Comparison of ENCODE assay signal across 10 cellular contexts in genomic region chr6:39088331-39088730, GRCh38. TPM values are rescaled to one million over a fixed set of nuclear protein-coding genes. Genes with fewer than 3 reads are reported as not detected.
DNase-seq lines count a peak whose midpoint lies in the region; ATAC-seq and TF ChIP-seq lines count a peak whose summit lies in the region.
"Had no signal": no experiment of that assay in that cellular context is flagged by ENCODE, and none has a peak within 500 bp of the region (broad histone marks: within the 10 kb centered on the region; RNA-seq: fewer than 3 reads in every experiment).

No MANE protein-coding gene starts in this region.

- H3K9me3 Mint-ChIP-seq in activated CD4-positive, alpha-beta T cell treated with anti-CD3 and anti-CD28 coated beads, Interleukin-2, amount 10 ng/mL, durations not matched to agents 24 days and 14 days = no peaks in the 10 kb centered on the region

- intact Hi-C loops in activated CD4-positive, alpha-beta T cell treated with anti-CD3 and anti-CD28 coated beads, Interleukin-2, amount 10 ng/mL, durations not matched to agents 24 days and 14 days (cut with micrococcal nuclease) = loop anchor here (10.0 kb wide), 1 partner anchor 66 kb away; no protein-coding TSS in a partner anchor
- intact Hi-C loops in PC-3 (cut with micrococcal nuclease) = no loop called here

- H2AFZ ChIP-seq in PC-3 (ENCODE audit: low read length) = no peak overlapping the region

- no peaks in the 10 kb centered on the region for H3K36me3 Mint-ChIP-seq in activated CD4-positive, alpha-beta T cell treated with anti-CD3 and anti-CD28 coated beads, Interleukin-2, amount 10 ng/mL, durations not matched to agents 24 days and 14 days (ENCODE audit: low read depth)

- peak; percentile 58; the same call in 1 of the 2 replicates for ATAC-seq in PC-3
- no peak for ATAC-seq in GM18867 (IDR thresholded peaks at IDR 0.05; ENCODE audit: unreplicated experiment)
- no peak for ATAC-seq in GM21576 (IDR thresholded peaks at IDR 0.05; ENCODE audit: unreplicated experiment)

- H3K27ac ChIP-seq in PC-3 (ENCODE audit: low read length) = no peak overlapping the region
- H3K27ac ChIP-seq: neutrophil had no signal

- no peaks in the 10 kb centered on the region for H3K9me3 ChIP-seq in PC-3 (ENCODE audit: low read length)
- H3K9me3 ChIP-seq: neutrophil had no signal

- TF ChIP-seq CTCF in PC-3 (conservative IDR thresholded peaks at IDR 0.05; ENCODE audit: low read depth, low read length) (peak; percentile 38), fibroblast of pulmonary artery (IDR thresholded peaks at IDR 0.05; ENCODE audit: low read length, missing control alignments) (peak; percentile 62)

- H3K9ac ChIP-seq in PC-3 (ENCODE audit: low read length) = no peak overlapping the region

- no peak overlapping the region for H3K4me3 ChIP-seq in PC-3 (ENCODE audit: low read length)
- no peak overlapping the region for H3K4me3 ChIP-seq in fibroblast of pulmonary artery (replicated peaks; ENCODE audit: low read depth, low read length)

- CTCF ChIA-PET in PC-3 (lab: Charles Lee) = no interaction called here

- H3K79me2 ChIP-seq in PC-3 (ENCODE audit: low read length) = no peaks in the 10 kb centered on the region

- POLR2A ChIA-PET in PC-3 (lab: Charles Lee; ENCODE audit: unreplicated experiment) = no interaction called here

- H3K27me3 Mint-ChIP-seq in activated CD4-positive, alpha-beta T cell treated with anti-CD3 and anti-CD28 coated beads, Interleukin-2, amount 10 ng/mL, durations not matched to agents 24 days and 14 days = peaks cover 63% of the 10 kb centered on the region

- DNase-seq in activated CD4-positive, alpha-beta T cell treated with anti-CD3 and anti-CD28 coated beads, Interleukin-2, amount 10 ng/mL, durations not matched to agents 24 days and 14 days = peak; percentile 69
- no peak for DNase-seq in activated CD4-positive, alpha-beta T cell treated with anti-CD3 and anti-CD28 coated beads, Interleukin-2, amount 50 U/mL, for 4 hours
- DNase-seq in PC-3 (peak; percentile 45), fibroblast of pulmonary artery (ENCODE audit: low read depth) (peak; percentile 74), non-pigmented ciliary epithelial cell (ENCODE audit: low read depth) (peak; percentile 17), occipital lobe (lab: John Stamatoyannopoulos, UW) (no peak)

- H3K4me3 Mint-ChIP-seq in activated CD4-positive, alpha-beta T cell treated with anti-CD3 and anti-CD28 coated beads, Interleukin-2, amount 10 ng/mL, durations not matched to agents 24 days and 14 days = no peak overlapping the region

- H3K4me1 ChIP-seq in PC-3 (ENCODE audit: insufficient read depth, low read length) = no peaks in the 10 kb centered on the region

- H3K9me2 ChIP-seq in PC-3 (replicated peaks; ENCODE audit: low read length) = no peaks in the 10 kb centered on the region

- H3K4me1 Mint-ChIP-seq in activated CD4-positive, alpha-beta T cell treated with anti-CD3 and anti-CD28 coated beads, Interleukin-2, amount 10 ng/mL, durations not matched to agents 24 days and 14 days = peaks cover 18% of the 10 kb centered on the region

- no TSS peak for BruUV-seq in PC-3 (replicated peaks; lab: Mats Ljungman, UMichigan)

- H4K20me1 ChIP-seq in PC-3 (ENCODE audit: low read length) = no peaks in the 10 kb centered on the region

- H3K4me2 ChIP-seq in PC-3 (ENCODE audit: low read length) = no peak overlapping the region

- peaks cover 92% of the 10 kb centered on the region for H3K27me3 ChIP-seq in PC-3 (ENCODE audit: low read length)

- no peak overlapping the region for H3K27ac Mint-ChIP-seq in activated CD4-positive, alpha-beta T cell treated with anti-CD3 and anti-CD28 coated beads, Interleukin-2, amount 10 ng/mL, durations not matched to agents 24 days and 14 days

- no peaks in the 10 kb centered on the region for H3K36me3 ChIP-seq in PC-3 (ENCODE audit: low read depth, low read length)
- H3K36me3 ChIP-seq: neutrophil had no signal

- H3F3A ChIP-seq in PC-3 (ENCODE audit: low read length, unreplicated experiment) = no peaks in the 10 kb centered on the region

RNA-seq across cellular contexts. Expression of gene SAYSD1, which starts 26.7 kb away (rescaled TPM):
- 13.7 and 14.8 TPM in 2 replicates for total RNA-seq in activated CD4-positive, alpha-beta T cell treated with anti-CD3 and anti-CD28 coated beads, Interleukin-2, amount 10 ng/mL, durations not matched to agents 24 days and 14 days
- total RNA-seq in PC-3 (2014; rRNA removed) = 10.9 and 12.2 TPM in 2 replicates
- total RNA-seq in occipital lobe = 31.2 TPM

RNA-seq across cellular contexts. Expression of gene GLP1R, which starts 39.8 kb away (rescaled TPM):
- 0.09 TPM in 2 replicates for total RNA-seq in activated CD4-positive, alpha-beta T cell treated with anti-CD3 and anti-CD28 coated beads, Interleukin-2, amount 10 ng/mL, durations not matched to agents 24 days and 14 days
- total RNA-seq in PC-3 (2014; rRNA removed) (not detected in 2 replicates), occipital lobe (not detected)
- total RNA-seq: T-helper 2 cell treated with Interferon-gamma antibody and Interleukin-4, amounts not matched to agents 100 ng/mL and 5 ng/mL, for 36 hours had no signal

Comparison
In these comparisons a context has a peak if more than half of its experiments do, and no peak if none do; other contexts are left out.
1. DNase-seq: peak in activated CD4-positive, alpha-beta T cell treated with anti-CD3 and anti-CD28 coated beads, Interleukin-2, amount 10 ng/mL, durations not matched to agents 24 days and 14 days (single experiment), PC-3 (single experiment), fibroblast of pulmonary artery (single experiment) and non-pigmented ciliary epithelial cell (single experiment); none in activated CD4-positive, alpha-beta T cell treated with anti-CD3 and anti-CD28 coated beads, Interleukin-2, amount 50 U/mL, for 4 hours (0 of 2) and occipital lobe (single experiment).